In genomic region chr9:19148170-19148569, GRCh38 we compare ENCODE assay signal across 21 cellular contexts. TPM values are rescaled to one million over a fixed set of nuclear protein-coding genes. Genes with fewer than 3 reads are reported as not detected.
DNase-seq lines count a peak whose midpoint lies in the region; ATAC-seq, FAIRE-seq and TF ChIP-seq lines count a peak whose summit lies in the region.
"Had no signal": no experiment of that assay in that cellular context is flagged by ENCODE, and none has a peak within 500 bp of the region (broad histone marks: within the 10 kb centered on the region; RNA-seq: fewer than 3 reads in every experiment).

No MANE protein-coding gene starts in this region.

- no peak overlapping the region for H2AFZ ChIP-seq in HepG2 (ENCODE audit: low read length)
- H2AFZ ChIP-seq: PC-9 had no signal

- H3K4me2 ChIP-seq in HepG2 (ENCODE audit: low read depth, low read length) = no peak overlapping the region
- H3K4me2 ChIP-seq: KMS-11, PC-9, SK-N-SH had no signal

- H3K4me3 ChIP-seq in liver (ENCODE audit: low read depth in 1 of 3, low read length in 3 of 3) (no peak overlapping the region), HepG2 (replicated peaks in 1 of 3; ENCODE audit: insufficient read depth in 1 of 3, low read depth in 2 of 3, low read length in 3 of 3) (no peak overlapping the region), fibroblast of pulmonary artery (replicated peaks; ENCODE audit: low read depth, low read length) (no peak overlapping the region), subcutaneous abdominal adipose tissue (ENCODE audit: low read depth in 1 of 5, low read length in 5 of 5) (no peak overlapping the region)
- H3K4me3 ChIP-seq: MG63, PC-9 had no signal

- TF ChIP-seq EP300 in HepG2 (IDR thresholded peaks at IDR 0.05; ENCODE audit: low read depth in 2 of 2, low read length in 2 of 2) (no peak), HepG2 (CRISPR knock-in tag; IDR thresholded peaks at IDR 0.05; ENCODE audit: borderline replicate concordance) (no peak)

- 33% methylated on average over 4 of the region's 4 CpGs for WGBS in liver
- WGBS in HepG2 (ENCODE audit: low lambda C conversion rate) = 97% methylated on average over 4 of the region's 4 CpGs

- no peak for TF ChIP-seq RAD21 in liver (IDR thresholded peaks at IDR 0.05)
- TF ChIP-seq RAD21 in HepG2 (CRISPR knock-in tag; IDR thresholded peaks at IDR 0.05) = no peak

- no peaks in the 10 kb centered on the region for H3K36me3 Mint-ChIP-seq in activated CD4-positive, alpha-beta T cell treated with anti-CD3 and anti-CD28 coated beads, Interleukin-2, amount 10 ng/mL, durations not matched to agents 7 days and 5 days (ENCODE audit: low read depth)
- H3K36me3 Mint-ChIP-seq in chondrocyte (ENCODE audit: low read depth) = no peaks in the 10 kb centered on the region
- H3K36me3 Mint-ChIP-seq: CD4-positive, CD25-positive, alpha-beta regulatory T cell had no signal

- no peaks in the 10 kb centered on the region for H3K4me1 Mint-ChIP-seq in activated CD4-positive, alpha-beta T cell treated with anti-CD3 and anti-CD28 coated beads, Interleukin-2, amount 10 ng/mL, durations not matched to agents 7 days and 5 days
- peaks cover 4% of the 10 kb centered on the region for H3K4me1 Mint-ChIP-seq in chondrocyte (ENCODE audit: low read depth)
- H3K4me1 Mint-ChIP-seq: CD4-positive, CD25-positive, alpha-beta regulatory T cell had no signal

- in situ Hi-C loops in HepG2 (cut with HindIII; ENCODE audit: extremely low pct_ligation_motif_present, low pct_unique_long_range_greater_than_20kb) = no loop called here

- no peak for TF ChIP-seq CTCF in liver (IDR thresholded peaks at IDR 0.05; ENCODE audit: low read depth, low read length, missing input control)
- no peak for TF ChIP-seq CTCF in HepG2 (CRISPR knock-in tag; IDR thresholded peaks at IDR 0.05)
- no peak for TF ChIP-seq CTCF in fibroblast of pulmonary artery (IDR thresholded peaks at IDR 0.05; ENCODE audit: low read length, missing control alignments)
- TF ChIP-seq CTCF in chondrocyte (IDR thresholded peaks at IDR 0.05) = no peak

- POLR2A ChIA-PET in HepG2 (lab: Yijun Ruan, JAX) = no interaction called here
- POLR2A ChIA-PET in activated CD4-positive, alpha-beta T cell treated with anti-CD3 and anti-CD28 coated beads, Interleukin-2, amount 10 ng/mL, durations not matched to agents 7 days and 5 days (lab: Charles Lee) = no interaction called here

- H3K27ac ChIP-seq in liver (ENCODE audit: low read depth in 1 of 2, low read length in 2 of 2) (peak overlapping the region; percentile 44 to 92), HepG2 (ENCODE audit: extremely low read length, insufficient read depth, low read length) (no peak overlapping the region), subcutaneous abdominal adipose tissue (ENCODE audit: low read depth, low read length) (peak overlapping the region; percentile 19)
- H3K27ac ChIP-seq: KMS-11, PC-9 had no signal

- ATAC-seq in HepG2 = no peak
- ATAC-seq: HCT116 had no signal

- no peaks in the 10 kb centered on the region for H3K9me3 Mint-ChIP-seq in activated CD4-positive, alpha-beta T cell treated with anti-CD3 and anti-CD28 coated beads, Interleukin-2, amount 10 ng/mL, durations not matched to agents 7 days and 5 days
- H3K9me3 Mint-ChIP-seq in chondrocyte (ENCODE audit: low read depth) = no peaks in the 10 kb centered on the region
- H3K9me3 Mint-ChIP-seq: CD4-positive, CD25-positive, alpha-beta regulatory T cell had no signal

- H3K27me3 ChIP-seq in liver (ENCODE audit: control insufficient read depth in 4 of 4, insufficient read depth in 4 of 4, low read length in 3 of 4) (no peaks in the 10 kb centered on the region), HepG2 (ENCODE audit: control insufficient read depth in 1 of 2, insufficient read depth in 2 of 2, low read length in 2 of 2) (no peaks in the 10 kb centered on the region), subcutaneous abdominal adipose tissue (ENCODE audit: control insufficient read depth in 5 of 5, insufficient read depth in 4 of 5, low read length in 5 of 5) (no peaks in the 10 kb centered on the region)
- H3K27me3 ChIP-seq: MG63 had no signal

- TF ChIP-seq POLR2A in HepG2 (IDR thresholded peaks at IDR 0.05; ENCODE audit: insufficient read depth in 1 of 2, low read depth in 2 of 2, low read length in 2 of 2) = no peak

- H3K9ac ChIP-seq in liver (ENCODE audit: low read depth in 1 of 2, low read length in 2 of 2) (no peak overlapping the region), HepG2 (ENCODE audit: insufficient read depth, low read depth, low read length) (no peak overlapping the region), subcutaneous abdominal adipose tissue (ENCODE audit: low read length in 5 of 5) (no peak overlapping the region)
- H3K9ac ChIP-seq: KMS-11, SK-N-SH had no signal

- H3K4me3 Mint-ChIP-seq in activated CD4-positive, alpha-beta T cell treated with anti-CD3 and anti-CD28 coated beads, Interleukin-2, amount 10 ng/mL, durations not matched to agents 7 days and 5 days = no peak overlapping the region
- H3K4me3 Mint-ChIP-seq in chondrocyte (ENCODE audit: unreplicated experiment) = no peak overlapping the region
- H3K4me3 Mint-ChIP-seq: CD4-positive, CD25-positive, alpha-beta regulatory T cell had no signal

- H3K4me1 ChIP-seq in liver (ENCODE audit: control insufficient read depth in 4 of 4, insufficient read depth in 4 of 4, low read length in 3 of 4) (peaks cover 11 to 56% (median 26%) of the 10 kb centered on the region in 4 donors), HepG2 (ENCODE audit: insufficient read depth, low read length) (peaks cover 84% of the 10 kb centered on the region), subcutaneous abdominal adipose tissue (ENCODE audit: control insufficient read depth in 5 of 5, insufficient read depth in 5 of 5, low read length in 5 of 5) (peaks cover 0 to 28% (median 12%) of the 10 kb centered on the region in 5 donors)

- CTCF ChIA-PET in HepG2 (lab: Yijun Ruan, JAX; ENCODE audit: low intra/inter-chr PET ratio, low total read pairs) = no interaction called here
- CTCF ChIA-PET in activated CD4-positive, alpha-beta T cell treated with anti-CD3 and anti-CD28 coated beads, Interleukin-2, amount 10 ng/mL, durations not matched to agents 7 days and 5 days (lab: Charles Lee) = no interaction called here

- DNase-seq in HepG2 (ENCODE audit: low spot score) (no peak), astrocyte of the hippocampus (ENCODE audit: low read depth, low spot score) (peak; percentile 58), fibroblast of pulmonary artery (ENCODE audit: low read depth) (peak; percentile 67), chondrocyte (ENCODE audit: low spot score) (no peak)
- DNase-seq in activated CD4-positive, alpha-beta T cell treated with anti-CD3 and anti-CD28 coated beads, Interleukin-2, amount 10 ng/mL, durations not matched to agents 7 days and 5 days = no peak
- DNase-seq in activated T-cell treated with anti-CD3 and anti-CD28 coated beads, Interleukin-2, amount 50 U/mL, for 1 hour = no peak
- DNase-seq: Calu3; CD4-positive, CD25-positive, alpha-beta regulatory T cell; DMS79; MG63; NCI-H1930; NCI-H2227 treated with DMSO at 0.1 percent for 48 hours; PC-9; SK-N-SH had no signal

- intact Hi-C loops in HepG2 (cut with micrococcal nuclease; ENCODE audit: unreplicated experiment) = no loop called here

- no peaks in the 10 kb centered on the region for H3K9me3 ChIP-seq in liver (ENCODE audit: control insufficient read depth in 4 of 4, low read length in 3 of 4)
- no peaks in the 10 kb centered on the region for H3K9me3 ChIP-seq in HepG2 (ENCODE audit: low read length)
- H3K9me3 ChIP-seq in subcutaneous abdominal adipose tissue (ENCODE audit: control insufficient read depth in 5 of 5, low read length in 5 of 5) = no peaks in the 10 kb centered on the region
- H3K9me3 ChIP-seq: MG63, SK-N-SH had no signal

- no peak overlapping the region for H3K27ac Mint-ChIP-seq in activated CD4-positive, alpha-beta T cell treated with anti-CD3 and anti-CD28 coated beads, Interleukin-2, amount 10 ng/mL, durations not matched to agents 7 days and 5 days
- no peak overlapping the region for H3K27ac Mint-ChIP-seq in chondrocyte (ENCODE audit: unreplicated experiment)

- no peaks in the 10 kb centered on the region for H3K79me2 ChIP-seq in HepG2 (ENCODE audit: insufficient read depth, low read length)

- H3K27me3 Mint-ChIP-seq in activated CD4-positive, alpha-beta T cell treated with anti-CD3 and anti-CD28 coated beads, Interleukin-2, amount 10 ng/mL, durations not matched to agents 7 days and 5 days = no peaks in the 10 kb centered on the region
- H3K27me3 Mint-ChIP-seq in chondrocyte (ENCODE audit: low read depth) = no peaks in the 10 kb centered on the region
- H3K27me3 Mint-ChIP-seq: CD4-positive, CD25-positive, alpha-beta regulatory T cell had no signal

- H4K20me1 ChIP-seq in HepG2 (ENCODE audit: insufficient read depth, low read length) = no peaks in the 10 kb centered on the region

- BruUV-seq in HepG2 (replicated peaks; lab: Mats Ljungman, UMichigan) = no TSS peak

- H3K36me3 ChIP-seq in liver (ENCODE audit: control insufficient read depth in 4 of 4, insufficient read depth in 3 of 4, low read depth in 1 of 4, low read length in 3 of 4) (no peaks in the 10 kb centered on the region), HepG2 (replicated peaks in 1 of 2; ENCODE audit: control insufficient read depth in 1 of 2, insufficient read depth in 2 of 2, low read length in 2 of 2) (no peaks in the 10 kb centered on the region), subcutaneous abdominal adipose tissue (ENCODE audit: control insufficient read depth in 5 of 5, insufficient read depth in 5 of 5, low read length in 5 of 5) (no peaks in the 10 kb centered on the region)
- H3K36me3 ChIP-seq: MG63 had no signal

- no peak for FAIRE-seq in HepG2 (lab: Jason Lieb, UNC)
- FAIRE-seq: G401.6, GM12891, GM19239 had no signal

RNA-seq across cellular contexts. Expression of gene PLIN2, which starts 20.9 kb away (rescaled TPM):
- total RNA-seq in liver = 100 to 1,000 TPM in 1 of 2 donors, 10 to 100 TPM in 1; 72.7 to 688 TPM
- 100 to 1,000 TPM; 344 to 513 TPM for polyA plus RNA-seq in liver
- total RNA-seq in HepG2 (2016; rRNA removed; fragmentation: Illumina TruSeq; extraction: Trizol) = 173 and 246 TPM in 2 replicates
- total RNA-seq in HepG2 (2016; cell fraction: cytosol; rRNA removed; fragmentation: Illumina TruSeq; extraction: Trizol; ENCODE audit: low read depth) = 50.1 and 56.5 TPM in 2 replicates
- 166 and 239 TPM in 2 replicates for total RNA-seq in HepG2 (2016; cell fraction: insoluble cytoplasmic fraction; rRNA removed; fragmentation: Illumina TruSeq; extraction: Trizol)
- 84.9 and 96.5 TPM in 2 replicates for total RNA-seq in HepG2 (2016; cell fraction: membrane; rRNA removed; fragmentation: Illumina TruSeq; extraction: Trizol)
- 91.2 and 93.1 TPM in 2 replicates for total RNA-seq in HepG2 (2016; cell fraction: nucleus; rRNA removed; fragmentation: Illumina TruSeq; extraction: Trizol)
- 822 and 951 TPM in 2 replicates for polyA plus RNA-seq in HepG2 (2011; rRNA removed)
- polyA plus RNA-seq in HepG2 (2011; cell fraction: cytosol; rRNA removed) = 1,188 and 1,378 TPM in 2 replicates
- 444 and 605 TPM in 2 replicates for polyA plus RNA-seq in HepG2 (2011; cell fraction: nucleus; rRNA removed)
- polyA plus RNA-seq in HepG2 (2012) = 656 and 669 TPM in 2 replicates
- 43.1 and 46.9 TPM in 2 replicates for polyA plus RNA-seq in HepG2 (2016; cell fraction: cytosol; fragmentation: Illumina TruSeq; extraction: Trizol; ENCODE audit: low read depth)
- polyA plus RNA-seq in HepG2 (2016; cell fraction: insoluble cytoplasmic fraction; fragmentation: Illumina TruSeq; extraction: Trizol; ENCODE audit: low read depth) = 237 and 238 TPM in 2 replicates
- 58.7 and 59.1 TPM in 2 replicates for polyA plus RNA-seq in HepG2 (2016; cell fraction: membrane; fragmentation: Illumina TruSeq; extraction: Trizol; ENCODE audit: low read depth)
- 110 and 124 TPM in 2 replicates for polyA plus RNA-seq in HepG2 (2016; cell fraction: nucleus; fragmentation: Illumina TruSeq; extraction: Trizol; ENCODE audit: insufficient read depth, low read depth)
- 19.7 and 3,602 TPM in 2 replicates for polyA minus RNA-seq in HepG2 (2011; rRNA and poly(A)+ RNA removed; ENCODE audit: low replicate concordance)
- polyA minus RNA-seq in HepG2 (2011; cell fraction: cytosol; rRNA and poly(A)+ RNA removed) = 634 and 723 TPM in 2 replicates
- polyA minus RNA-seq in HepG2 (2011; cell fraction: nucleus; rRNA and poly(A)+ RNA removed) = 230 and 413 TPM in 2 replicates
- total RNA-seq in activated CD4-positive, alpha-beta T cell treated with anti-CD3 and anti-CD28 coated beads, Interleukin-2, amount 10 ng/mL, durations not matched to agents 7 days and 5 days = 10 to 100 TPM; 55.4 to 60.4 TPM
- 20.0 to 78.4 TPM (median 71.9 TPM) in 3 replicates for total RNA-seq in chondrocyte
- total RNA-seq: Calu3 had no signal

RNA-seq across cellular contexts. Expression of gene HAUS6, which starts 45.5 kb away (rescaled TPM):
- total RNA-seq in liver (10 to 100 TPM in 1 of 2 donors, 1 to 10 TPM in 1; 7.0 to 10.1 TPM), HepG2 (2016; rRNA removed; fragmentation: Illumina TruSeq; extraction: Trizol) (31.1 and 51.3 TPM in 2 replicates), chondrocyte (6.1 to 10.2 TPM (median 7.6 TPM) in 3 replicates)
- polyA plus RNA-seq in liver (1 to 10 TPM; 1.9 to 4.2 TPM), HepG2 (2011; rRNA removed) (6.2 and 9.8 TPM in 2 replicates)
- 8.8 and 9.4 TPM in 2 replicates for total RNA-seq in HepG2 (2016; cell fraction: cytosol; rRNA removed; fragmentation: Illumina TruSeq; extraction: Trizol; ENCODE audit: low read depth)
- 28.3 and 49.0 TPM in 2 replicates for total RNA-seq in HepG2 (2016; cell fraction: insoluble cytoplasmic fraction; rRNA removed; fragmentation: Illumina TruSeq; extraction: Trizol)
- total RNA-seq in HepG2 (2016; cell fraction: membrane; rRNA removed; fragmentation: Illumina TruSeq; extraction: Trizol) = 13.2 and 16.4 TPM in 2 replicates
- 28.7 and 30.6 TPM in 2 replicates for total RNA-seq in HepG2 (2016; cell fraction: nucleus; rRNA removed; fragmentation: Illumina TruSeq; extraction: Trizol)
- polyA plus RNA-seq in HepG2 (2011; cell fraction: cytosol; rRNA removed) = 3.9 and 4.5 TPM in 2 replicates
- polyA plus RNA-seq in HepG2 (2011; cell fraction: nucleus; rRNA removed) = 5.5 and 6.2 TPM in 2 replicates
- polyA plus RNA-seq in HepG2 (2012) = 8.1 and 13.3 TPM in 2 replicates
- polyA plus RNA-seq in HepG2 (2016; cell fraction: cytosol; fragmentation: Illumina TruSeq; extraction: Trizol; ENCODE audit: low read depth) = 0.77 and 1.1 TPM in 2 replicates
- polyA plus RNA-seq in HepG2 (2016; cell fraction: insoluble cytoplasmic fraction; fragmentation: Illumina TruSeq; extraction: Trizol; ENCODE audit: low read depth) = 25.0 and 27.9 TPM in 2 replicates
- 3.1 and 3.4 TPM in 2 replicates for polyA plus RNA-seq in HepG2 (2016; cell fraction: membrane; fragmentation: Illumina TruSeq; extraction: Trizol; ENCODE audit: low read depth)
- polyA plus RNA-seq in HepG2 (2016; cell fraction: nucleus; fragmentation: Illumina TruSeq; extraction: Trizol; ENCODE audit: insufficient read depth, low read depth) = 36.4 and 41.0 TPM in 2 replicates
- polyA minus RNA-seq in HepG2 (2011; rRNA and poly(A)+ RNA removed; ENCODE audit: low replicate concordance) = 10.4 and 16.3 TPM in 2 replicates
- polyA minus RNA-seq in HepG2 (2011; cell fraction: cytosol; rRNA and poly(A)+ RNA removed) = 9.9 and 12.0 TPM in 2 replicates
- polyA minus RNA-seq in HepG2 (2011; cell fraction: nucleus; rRNA and poly(A)+ RNA removed) = 21.0 and 21.8 TPM in 2 replicates
- 10 to 100 TPM; 25.0 to 26.2 TPM for total RNA-seq in activated CD4-positive, alpha-beta T cell treated with anti-CD3 and anti-CD28 coated beads, Interleukin-2, amount 10 ng/mL, durations not matched to agents 7 days and 5 days

Comparison
In these comparisons a context has a peak if more than half of its experiments do, and no peak if none do; other contexts are left out.
1. DNase-seq: peak in astrocyte of the hippocampus (single experiment) and fibroblast of pulmonary artery (single experiment); none in HepG2 (single experiment), activated CD4-positive, alpha-beta T cell treated with anti-CD3 and anti-CD28 coated beads, Interleukin-2, amount 10 ng/mL, durations not matched to agents 7 days and 5 days (single experiment), activated T-cell treated with anti-CD3 and anti-CD28 coated beads, Interleukin-2, amount 50 U/mL, for 1 hour (single experiment) and chondrocyte (single experiment).